Comparison of ENCODE assay signal across 8 cellular contexts in the genomic region with DNA sequence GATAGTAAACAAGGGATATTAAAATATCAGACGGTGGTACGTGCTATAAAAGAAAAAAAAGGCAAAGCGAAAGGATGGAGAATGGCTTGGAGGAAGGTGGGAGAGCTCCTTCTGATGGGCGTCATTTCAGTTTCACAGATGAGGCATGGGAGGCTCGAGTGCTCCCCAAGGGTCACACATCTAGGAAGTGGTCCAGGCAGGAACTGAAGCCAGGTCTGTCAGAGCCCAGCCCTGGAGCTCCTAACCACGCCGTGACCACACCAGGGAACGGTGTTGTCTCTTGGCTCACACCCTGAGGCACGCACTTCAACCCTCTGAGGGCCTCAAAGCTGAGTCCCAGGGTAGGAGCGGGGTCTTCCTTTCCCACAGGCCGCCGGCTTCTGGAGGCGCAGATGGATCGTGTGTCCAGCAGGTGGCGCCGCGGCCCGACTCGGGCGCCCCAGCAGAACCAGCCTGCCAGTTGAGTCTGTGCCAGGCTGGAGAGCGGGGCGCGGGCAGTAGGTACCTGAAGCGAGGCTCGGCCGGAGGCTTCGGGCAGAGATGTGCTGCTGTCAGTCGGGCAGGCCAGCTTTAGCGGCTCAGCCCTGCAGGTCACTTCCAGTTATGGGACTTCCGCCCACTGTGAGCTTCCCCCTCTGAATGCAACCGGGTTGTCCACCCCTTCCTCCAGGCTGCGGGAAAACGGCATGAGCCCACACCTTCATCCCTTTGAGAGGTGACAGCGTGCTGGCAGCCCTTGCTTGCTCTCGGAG.
DNase-seq lines count a peak whose midpoint lies in the region; ATAC-seq and TF ChIP-seq lines count a peak whose summit lies in the region.

No MANE protein-coding gene starts in this region.

- H3K36me3 Mint-ChIP-seq in naive thymus-derived CD4-positive, alpha-beta T cell, result no peaks in the 10 kb centered on the region

- TF ChIP-seq CTCF in AG10803 (conservative IDR thresholded peaks at IDR 0.05; ENCODE audit: low read length), result peak; percentile 65
- TF ChIP-seq CTCF in fibroblast of lung (conservative IDR thresholded peaks at IDR 0.05 in 1 of 2, IDR thresholded peaks at IDR 0.05 in 1 of 2; ENCODE audit: low read depth in 1 of 2, low read length in 2 of 2), result peak; percentile 61 to 85
- peak in 5 of 7 experiments; percentile 60 to 84 (median 72) for TF ChIP-seq CTCF in stomach (IDR thresholded peaks at IDR 0.05)

- H3K4me3 ChIP-seq in AG10803 (ENCODE audit: low read length), result peak overlapping the region; percentile 51
- H3K4me3 ChIP-seq in fibroblast of lung (replicated peaks in 1 of 4; ENCODE audit: control extremely low read depth in 1 of 4, insufficient read depth in 1 of 4, low read depth in 3 of 4, low read length in 4 of 4), result peak overlapping the region in 3 of 4 experiments; percentile 19 to 35 (median 22)
- H3K4me3 ChIP-seq in naive thymus-derived CD4-positive, alpha-beta T cell (ENCODE audit: low read length), result no peak overlapping the region
- H3K4me3 ChIP-seq in stomach, result peak overlapping the region in 2 of 4 donors; percentile 6 to 13

- H3K36me3 ChIP-seq in fibroblast of lung (ENCODE audit: control insufficient read depth, insufficient read depth, low read length), result no peaks in the 10 kb centered on the region
- no peaks in the 10 kb centered on the region for H3K36me3 ChIP-seq in naive thymus-derived CD4-positive, alpha-beta T cell (ENCODE audit: control insufficient read depth in 2 of 3, insufficient read depth in 3 of 3, low read length in 3 of 3)
- H3K36me3 ChIP-seq in stomach, result no peaks in the 10 kb centered on the region

- H3K4me1 ChIP-seq in fibroblast of lung (ENCODE audit: control insufficient read depth, extremely low read depth, insufficient read depth, low read length) (no peaks in the 10 kb centered on the region), stomach (peaks cover 0 to 20% (median 7%) of the 10 kb centered on the region in 4 donors)
- no peaks in the 10 kb centered on the region for H3K4me1 ChIP-seq in naive thymus-derived CD4-positive, alpha-beta T cell (ENCODE audit: control insufficient read depth in 2 of 2, insufficient read depth in 2 of 2, low read length in 2 of 2)

- POLR2A ChIA-PET in naive thymus-derived CD4-positive, alpha-beta T cell (lab: Charles Lee), result no interaction called here

- no peaks in the 10 kb centered on the region for H3K79me2 ChIP-seq in fibroblast of lung (ENCODE audit: control insufficient read depth, insufficient read depth, low read length)

- H3K27ac Mint-ChIP-seq in naive thymus-derived CD4-positive, alpha-beta T cell, result no peak overlapping the region

- 17 to 25% (median 23%) methylated on average over 24 to 35 of the region's 35 CpGs for WGBS in stomach, 5 donors

- H2AFZ ChIP-seq in fibroblast of lung (ENCODE audit: low read length), result peak overlapping the region; percentile 89

- DNase-seq in AG10803 (ENCODE audit: low read depth) (peak; percentile 49), GM19238 (ENCODE audit: insufficient read length, low spot score) (peak; percentile 49), NCI-H69 (lab: John Stamatoyannopoulos, UW) (peak; percentile 78), fibroblast of lung (ENCODE audit: low read depth in 2 of 2) (peak; percentile 50 to 57), stomach (peak; percentile 57)
- DNase-seq in activated CD8-positive, alpha-beta memory T cell treated with anti-CD3 and anti-CD28 coated beads, Interleukin-2, amount 50 U/mL, for 24 hours (ENCODE audit: extremely low read depth), result peak; percentile 3
- peak in 6 of 9 donors; percentile 11 to 55 (median 26) for DNase-seq in naive thymus-derived CD4-positive, alpha-beta T cell

- H3K27me3 ChIP-seq in fibroblast of lung (ENCODE audit: control insufficient read depth, insufficient read depth, low read length), result no peaks in the 10 kb centered on the region
- no peaks in the 10 kb centered on the region for H3K27me3 ChIP-seq in naive thymus-derived CD4-positive, alpha-beta T cell (ENCODE audit: control insufficient read depth in 2 of 2, insufficient read depth in 2 of 2, low read length in 2 of 2)
- H3K27me3 ChIP-seq in stomach, result peaks cover 0 to 54% (median 21%) of the 10 kb centered on the region in 3 donors

- H4K20me1 ChIP-seq in fibroblast of lung (ENCODE audit: control insufficient read depth, extremely low read depth, insufficient read depth, low read length), result no peaks in the 10 kb centered on the region

- H3K9me3 Mint-ChIP-seq in naive thymus-derived CD4-positive, alpha-beta T cell, result peaks cover 0 to 26% (median 6%) of the 10 kb centered on the region in 11 donors

- no peak overlapping the region for H3K9ac ChIP-seq in fibroblast of lung (ENCODE audit: insufficient read depth, low read length)

- H3K4me2 ChIP-seq in fibroblast of lung (ENCODE audit: extremely low read depth, insufficient read depth, low read length), result peak overlapping the region; percentile 79

- CTCF ChIA-PET in naive thymus-derived CD4-positive, alpha-beta T cell (lab: Charles Lee), result interaction anchor here (0.6 to 1.6 kb wide), 2 partner anchors 104 to 274 kb away, joined by 3 to 5 read pairs; no protein-coding TSS in a partner anchor

- H3K27ac ChIP-seq in fibroblast of lung (ENCODE audit: insufficient read depth, low read length), result no peak overlapping the region
- no peak overlapping the region for H3K27ac ChIP-seq in naive thymus-derived CD4-positive, alpha-beta T cell (ENCODE audit: low read depth, low read length)
- H3K27ac ChIP-seq in stomach, result no peak overlapping the region

- peaks cover 2 to 26% (median 20%) of the 10 kb centered on the region in 5 donors for H3K27me3 Mint-ChIP-seq in naive thymus-derived CD4-positive, alpha-beta T cell

- H3K9me3 ChIP-seq in fibroblast of lung (ENCODE audit: control insufficient read depth, insufficient read depth, low read depth, low read length) (no peaks in the 10 kb centered on the region), stomach (peaks cover 0 to 7% (median 2%) of the 10 kb centered on the region in 4 donors)
- H3K9me3 ChIP-seq in naive thymus-derived CD4-positive, alpha-beta T cell (ENCODE audit: control insufficient read depth in 2 of 3, low read length in 3 of 3), result no peaks in the 10 kb centered on the region

- peaks cover 0 to 5% (median 0%) of the 10 kb centered on the region in 7 donors for H3K4me1 Mint-ChIP-seq in naive thymus-derived CD4-positive, alpha-beta T cell

- TF ChIP-seq POLR2A in stomach (IDR thresholded peaks at IDR 0.05), result no peak

- intact Hi-C loops in naive thymus-derived CD4-positive, alpha-beta T cell (cut with micrococcal nuclease), result loop anchor here (1.0 to 5.0 kb wide), 3 partner anchors 275 to 742 kb away; no protein-coding TSS in a partner anchor
- intact Hi-C loops in stomach (cut with DNase I; ENCODE audit: low total_unique reads), result no loop called here

- peak; percentile 63 for ATAC-seq in naive thymus-derived CD4-positive, alpha-beta T cell
- ATAC-seq in HG03108 (IDR thresholded peaks at IDR 0.05; ENCODE audit: unreplicated experiment), result no peak

- H3K4me3 Mint-ChIP-seq in naive thymus-derived CD4-positive, alpha-beta T cell, result peak overlapping the region in 1 of 10 donors; percentile 18

- no peak for TF ChIP-seq EP300 in stomach (IDR thresholded peaks at IDR 0.05)

Comparison
In these comparisons a context has a peak if more than half of its experiments do, and no peak if none do; other contexts are left out.
1. DNase-seq: peak in every context shown above with its lines; median percentile 78 in NCI-H69; 57 in stomach; 54 in fibroblast of lung; 49 in AG10803; 49 in GM19238; 26 in naive thymus-derived CD4-positive, alpha-beta T cell; 3 in activated CD8-positive, alpha-beta memory T cell treated with anti-CD3 and anti-CD28 coated beads, Interleukin-2, amount 50 U/mL, for 24 hours.